In the genomic region with DNA sequence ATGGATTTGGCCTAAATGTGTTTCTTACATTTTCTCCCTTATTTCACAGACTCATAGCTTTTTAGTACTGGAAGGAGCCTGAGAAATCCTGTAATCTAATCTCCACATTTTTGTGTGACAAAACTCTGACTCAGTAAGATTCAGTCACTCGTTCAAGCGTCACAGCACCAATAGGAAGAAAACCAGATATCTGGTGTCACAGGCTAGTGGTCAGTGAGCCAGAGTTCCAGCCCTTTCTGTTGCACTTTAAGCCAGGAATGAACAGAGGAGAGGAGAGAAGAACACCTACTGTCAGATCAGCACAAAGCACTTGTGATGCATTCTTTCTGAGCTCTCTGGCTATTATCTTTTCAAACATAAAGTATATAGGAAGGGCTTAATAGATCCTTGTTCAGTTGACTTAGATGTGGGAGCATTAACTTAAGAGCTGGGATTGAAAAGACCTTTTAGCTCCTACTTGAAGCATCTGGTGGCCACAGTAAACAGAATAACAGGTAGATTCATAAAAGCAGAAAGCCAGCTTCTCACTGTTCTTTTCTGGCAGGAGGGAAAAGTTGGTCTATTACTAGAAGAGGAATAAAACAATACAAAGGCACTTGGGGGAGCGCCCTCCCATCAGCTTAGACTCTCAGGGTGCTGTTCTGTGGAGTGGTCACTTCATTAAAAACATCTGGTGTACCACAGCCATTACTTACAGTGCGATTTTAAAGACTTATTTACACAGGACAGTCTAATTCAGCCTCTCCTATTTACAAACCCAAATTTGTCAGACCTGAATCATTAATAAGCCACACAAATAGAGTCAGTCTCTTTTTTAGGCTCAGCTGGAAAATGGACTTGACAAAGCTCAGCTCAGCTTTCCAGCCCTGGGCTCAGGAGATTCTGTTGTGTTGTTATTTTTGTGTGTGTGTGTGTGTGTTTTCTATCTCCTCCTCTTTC, we compare ENCODE assay signal across 1 cellular context.
TF ChIP-seq lines count a peak whose summit lies in the region.

No MANE protein-coding gene starts in this region.

TF ChIP-seq in WTC11, 78 proteins besides CTCF, POLR2A, EP300 and RAD21 (continued from another document):
- TF ChIP-seq, protein P1, sequence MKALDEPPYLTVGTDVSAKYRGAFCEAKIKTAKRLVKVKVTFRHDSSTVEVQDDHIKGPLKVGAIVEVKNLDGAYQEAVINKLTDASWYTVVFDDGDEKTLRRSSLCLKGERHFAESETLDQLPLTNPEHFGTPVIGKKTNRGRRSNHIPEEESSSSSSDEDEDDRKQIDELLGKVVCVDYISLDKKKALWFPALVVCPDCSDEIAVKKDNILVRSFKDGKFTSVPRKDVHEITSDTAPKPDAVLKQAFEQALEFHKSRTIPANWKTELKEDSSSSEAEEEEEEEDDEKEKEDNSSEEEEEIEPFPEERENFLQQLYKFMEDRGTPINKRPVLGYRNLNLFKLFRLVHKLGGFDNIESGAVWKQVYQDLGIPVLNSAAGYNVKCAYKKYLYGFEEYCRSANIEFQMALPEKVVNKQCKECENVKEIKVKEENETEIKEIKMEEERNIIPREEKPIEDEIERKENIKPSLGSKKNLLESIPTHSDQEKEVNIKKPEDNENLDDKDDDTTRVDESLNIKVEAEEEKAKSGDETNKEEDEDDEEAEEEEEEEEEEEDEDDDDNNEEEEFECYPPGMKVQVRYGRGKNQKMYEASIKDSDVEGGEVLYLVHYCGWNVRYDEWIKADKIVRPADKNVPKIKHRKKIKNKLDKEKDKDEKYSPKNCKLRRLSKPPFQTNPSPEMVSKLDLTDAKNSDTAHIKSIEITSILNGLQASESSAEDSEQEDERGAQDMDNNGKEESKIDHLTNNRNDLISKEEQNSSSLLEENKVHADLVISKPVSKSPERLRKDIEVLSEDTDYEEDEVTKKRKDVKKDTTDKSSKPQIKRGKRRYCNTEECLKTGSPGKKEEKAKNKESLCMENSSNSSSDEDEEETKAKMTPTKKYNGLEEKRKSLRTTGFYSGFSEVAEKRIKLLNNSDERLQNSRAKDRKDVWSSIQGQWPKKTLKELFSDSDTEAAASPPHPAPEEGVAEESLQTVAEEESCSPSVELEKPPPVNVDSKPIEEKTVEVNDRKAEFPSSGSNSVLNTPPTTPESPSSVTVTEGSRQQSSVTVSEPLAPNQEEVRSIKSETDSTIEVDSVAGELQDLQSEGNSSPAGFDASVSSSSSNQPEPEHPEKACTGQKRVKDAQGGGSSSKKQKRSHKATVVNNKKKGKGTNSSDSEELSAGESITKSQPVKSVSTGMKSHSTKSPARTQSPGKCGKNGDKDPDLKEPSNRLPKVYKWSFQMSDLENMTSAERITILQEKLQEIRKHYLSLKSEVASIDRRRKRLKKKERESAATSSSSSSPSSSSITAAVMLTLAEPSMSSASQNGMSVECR (CRISPR knock-in tag; IDR thresholded peaks at IDR 0.05; ENCODE audit: borderline replicate concordance): no peak
- TF ChIP-seq EMX1 (CRISPR knock-in tag; IDR thresholded peaks at IDR 0.05): no peak
- no peak for TF ChIP-seq CREB1 (CRISPR knock-in tag; IDR thresholded peaks at IDR 0.05)
- TF ChIP-seq, protein P2, sequence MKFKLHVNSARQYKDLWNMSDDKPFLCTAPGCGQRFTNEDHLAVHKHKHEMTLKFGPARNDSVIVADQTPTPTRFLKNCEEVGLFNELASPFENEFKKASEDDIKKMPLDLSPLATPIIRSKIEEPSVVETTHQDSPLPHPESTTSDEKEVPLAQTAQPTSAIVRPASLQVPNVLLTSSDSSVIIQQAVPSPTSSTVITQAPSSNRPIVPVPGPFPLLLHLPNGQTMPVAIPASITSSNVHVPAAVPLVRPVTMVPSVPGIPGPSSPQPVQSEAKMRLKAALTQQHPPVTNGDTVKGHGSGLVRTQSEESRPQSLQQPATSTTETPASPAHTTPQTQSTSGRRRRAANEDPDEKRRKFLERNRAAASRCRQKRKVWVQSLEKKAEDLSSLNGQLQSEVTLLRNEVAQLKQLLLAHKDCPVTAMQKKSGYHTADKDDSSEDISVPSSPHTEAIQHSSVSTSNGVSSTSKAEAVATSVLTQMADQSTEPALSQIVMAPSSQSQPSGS (CRISPR knock-in tag; IDR thresholded peaks at IDR 0.05; ENCODE audit: borderline replicate concordance, low read depth): no peak
- no peak for TF ChIP-seq TEAD4 (CRISPR knock-in tag; IDR thresholded peaks at IDR 0.05)
- TF ChIP-seq, protein P3, sequence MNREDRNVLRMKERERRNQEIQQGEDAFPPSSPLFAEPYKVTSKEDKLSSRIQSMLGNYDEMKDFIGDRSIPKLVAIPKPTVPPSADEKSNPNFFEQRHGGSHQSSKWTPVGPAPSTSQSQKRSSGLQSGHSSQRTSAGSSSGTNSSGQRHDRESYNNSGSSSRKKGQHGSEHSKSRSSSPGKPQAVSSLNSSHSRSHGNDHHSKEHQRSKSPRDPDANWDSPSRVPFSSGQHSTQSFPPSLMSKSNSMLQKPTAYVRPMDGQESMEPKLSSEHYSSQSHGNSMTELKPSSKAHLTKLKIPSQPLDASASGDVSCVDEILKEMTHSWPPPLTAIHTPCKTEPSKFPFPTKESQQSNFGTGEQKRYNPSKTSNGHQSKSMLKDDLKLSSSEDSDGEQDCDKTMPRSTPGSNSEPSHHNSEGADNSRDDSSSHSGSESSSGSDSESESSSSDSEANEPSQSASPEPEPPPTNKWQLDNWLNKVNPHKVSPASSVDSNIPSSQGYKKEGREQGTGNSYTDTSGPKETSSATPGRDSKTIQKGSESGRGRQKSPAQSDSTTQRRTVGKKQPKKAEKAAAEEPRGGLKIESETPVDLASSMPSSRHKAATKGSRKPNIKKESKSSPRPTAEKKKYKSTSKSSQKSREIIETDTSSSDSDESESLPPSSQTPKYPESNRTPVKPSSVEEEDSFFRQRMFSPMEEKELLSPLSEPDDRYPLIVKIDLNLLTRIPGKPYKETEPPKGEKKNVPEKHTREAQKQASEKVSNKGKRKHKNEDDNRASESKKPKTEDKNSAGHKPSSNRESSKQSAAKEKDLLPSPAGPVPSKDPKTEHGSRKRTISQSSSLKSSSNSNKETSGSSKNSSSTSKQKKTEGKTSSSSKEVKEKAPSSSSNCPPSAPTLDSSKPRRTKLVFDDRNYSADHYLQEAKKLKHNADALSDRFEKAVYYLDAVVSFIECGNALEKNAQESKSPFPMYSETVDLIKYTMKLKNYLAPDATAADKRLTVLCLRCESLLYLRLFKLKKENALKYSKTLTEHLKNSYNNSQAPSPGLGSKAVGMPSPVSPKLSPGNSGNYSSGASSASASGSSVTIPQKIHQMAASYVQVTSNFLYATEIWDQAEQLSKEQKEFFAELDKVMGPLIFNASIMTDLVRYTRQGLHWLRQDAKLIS (CRISPR knock-in tag; IDR thresholded peaks at IDR 0.05; ENCODE audit: borderline replicate concordance): no peak
- TF ChIP-seq, protein P4, sequence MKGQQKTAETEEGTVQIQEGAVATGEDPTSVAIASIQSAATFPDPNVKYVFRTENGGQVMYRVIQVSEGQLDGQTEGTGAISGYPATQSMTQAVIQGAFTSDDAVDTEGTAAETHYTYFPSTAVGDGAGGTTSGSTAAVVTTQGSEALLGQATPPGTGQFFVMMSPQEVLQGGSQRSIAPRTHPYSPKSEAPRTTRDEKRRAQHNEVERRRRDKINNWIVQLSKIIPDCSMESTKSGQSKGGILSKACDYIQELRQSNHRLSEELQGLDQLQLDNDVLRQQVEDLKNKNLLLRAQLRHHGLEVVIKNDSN (CRISPR knock-in tag; IDR thresholded peaks at IDR 0.05): no peak
- TF ChIP-seq HMGA2 (CRISPR knock-in tag; IDR thresholded peaks at IDR 0.05): no peak
- TF ChIP-seq NR3C1 (CRISPR knock-in tag; conservative IDR thresholded peaks at IDR 0.05; ENCODE audit: low read depth): no peak
- TF ChIP-seq, protein P5, sequence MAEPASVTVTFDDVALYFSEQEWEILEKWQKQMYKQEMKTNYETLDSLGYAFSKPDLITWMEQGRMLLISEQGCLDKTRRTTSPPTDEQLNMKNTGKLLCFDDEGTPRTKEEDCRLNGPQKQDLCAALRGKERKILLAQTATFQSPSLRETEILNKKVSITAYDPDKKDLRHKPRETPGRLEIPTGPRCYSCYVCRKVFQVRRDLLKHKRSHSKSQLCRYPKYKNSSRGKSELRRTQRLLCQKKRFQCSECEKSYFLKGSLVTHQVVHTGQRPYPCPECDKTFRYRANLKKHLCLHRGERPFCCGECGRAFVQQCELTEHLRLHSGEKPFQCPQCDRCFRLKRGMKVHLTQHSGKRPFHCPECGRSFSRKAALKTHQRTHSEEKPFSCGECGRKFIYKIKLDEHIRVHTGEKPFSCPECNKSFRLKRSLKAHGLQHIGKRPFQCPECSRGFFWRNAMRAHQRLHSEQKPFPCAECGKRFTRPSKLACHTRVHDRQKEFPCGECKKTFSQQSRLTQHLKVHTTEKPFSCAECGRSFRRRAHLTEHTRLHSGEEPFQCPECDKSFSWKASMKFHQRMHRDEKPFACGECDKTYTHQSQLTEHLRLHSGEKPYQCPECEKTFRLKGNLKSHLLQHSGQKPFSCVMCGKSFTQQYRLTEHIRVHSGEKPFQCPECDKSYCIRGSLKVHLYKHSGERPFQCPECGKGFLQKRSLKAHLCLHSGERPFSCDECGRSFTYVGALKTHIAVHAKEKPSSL (CRISPR knock-in tag; conservative IDR thresholded peaks at IDR 0.05): no peak
- no peak for TF ChIP-seq ZNF396 (CRISPR knock-in tag; IDR thresholded peaks at IDR 0.05; ENCODE audit: borderline replicate concordance)
- TF ChIP-seq, protein P6, sequence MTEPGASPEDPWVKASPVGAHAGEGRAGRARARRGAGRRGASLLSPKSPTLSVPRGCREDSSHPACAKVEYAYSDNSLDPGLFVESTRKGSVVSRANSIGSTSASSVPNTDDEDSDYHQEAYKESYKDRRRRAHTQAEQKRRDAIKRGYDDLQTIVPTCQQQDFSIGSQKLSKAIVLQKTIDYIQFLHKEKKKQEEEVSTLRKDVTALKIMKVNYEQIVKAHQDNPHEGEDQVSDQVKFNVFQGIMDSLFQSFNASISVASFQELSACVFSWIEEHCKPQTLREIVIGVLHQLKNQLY (CRISPR knock-in tag; IDR thresholded peaks at IDR 0.05): no peak
